In the genomic region with DNA sequence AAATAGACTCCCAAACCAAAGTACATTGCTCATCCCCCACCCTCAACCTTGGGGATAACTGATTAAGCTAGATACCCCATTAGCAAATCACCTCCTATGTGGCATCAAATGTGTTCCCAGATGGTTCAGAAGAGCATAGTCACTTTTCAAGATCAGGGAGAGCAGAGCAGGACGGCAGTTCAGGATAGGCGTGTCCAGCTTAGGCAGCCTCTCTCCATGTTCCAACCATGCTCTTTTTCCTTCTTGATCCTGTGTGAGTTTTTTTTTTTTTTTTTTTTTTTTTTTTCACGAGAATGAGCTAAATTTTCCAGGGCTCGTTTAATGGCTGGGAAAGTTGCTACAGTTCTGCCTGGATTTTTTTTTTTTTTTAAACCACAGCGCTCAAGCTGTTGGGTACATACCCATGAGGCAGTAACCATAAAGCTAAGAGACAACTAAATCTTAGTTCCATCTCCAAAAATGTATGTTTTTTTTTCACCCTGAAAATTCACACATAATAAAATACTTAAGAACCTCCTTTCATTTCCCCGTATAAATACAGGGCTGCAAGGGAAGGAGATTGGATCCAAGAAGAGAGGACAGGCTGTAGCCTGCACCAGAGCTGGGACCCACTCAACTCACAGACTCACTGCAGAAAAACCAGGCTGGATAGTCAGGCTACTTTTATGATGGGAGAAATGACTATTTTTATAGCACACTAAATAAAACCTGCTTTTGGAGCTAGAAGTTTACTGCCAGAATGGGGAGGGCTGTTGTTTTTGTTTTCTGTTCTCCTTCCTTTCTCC, we compare ENCODE assay signal across 14 cellular contexts.
DNase-seq lines count a peak whose midpoint lies in the region; TF ChIP-seq lines count a peak whose summit lies in the region.
"Had no signal": no experiment of that assay in that cellular context is flagged by ENCODE, and none has a peak within 500 bp of the region (broad histone marks: within the 10 kb centered on the region; RNA-seq: fewer than 3 reads in every experiment).

No MANE protein-coding gene starts in this region.

- WGBS in esophagus muscularis mucosa = 57% methylated on average over 6 of the region's 6 CpGs

- intact Hi-C loops in ascending aorta (cut with DNase I) (loop anchor here (10.0 kb wide), 2 partner anchors 330 to 600 kb away; no protein-coding TSS in a partner anchor), esophagus muscularis mucosa (cut with DNase I) (no loop called here), uterus (cut with DNase I; ENCODE audit: low total_unique reads) (no loop called here)

- H3K27me3 ChIP-seq in ascending aorta (no peaks in the 10 kb centered on the region), esophagus muscularis mucosa (no peaks in the 10 kb centered on the region), uterus (no peaks in the 10 kb centered on the region)

- no peaks in the 10 kb centered on the region for H3K9me3 ChIP-seq in ascending aorta
- no peaks in the 10 kb centered on the region for H3K9me3 ChIP-seq in esophagus muscularis mucosa
- no peaks in the 10 kb centered on the region for H3K9me3 ChIP-seq in uterus
- H3K9me3 ChIP-seq: HAP-1 had no signal

- H3K9me3 Mint-ChIP-seq in osteocyte (ENCODE audit: unreplicated experiment) = no peaks in the 10 kb centered on the region

- no peak for TF ChIP-seq EP300 in esophagus muscularis mucosa (IDR thresholded peaks at IDR 0.05)

- H3K27ac Mint-ChIP-seq in osteocyte (ENCODE audit: unreplicated experiment) = peak overlapping the region; percentile 37

- TF ChIP-seq POLR2A in esophagus muscularis mucosa (IDR thresholded peaks at IDR 0.05; ENCODE audit: low read depth) (no peak), uterus (IDR thresholded peaks at IDR 0.05) (no peak)

- peaks cover 0 to 7% of the 10 kb centered on the region in 2 donors for H3K4me1 ChIP-seq in ascending aorta
- H3K4me1 ChIP-seq in esophagus muscularis mucosa = peaks cover 0 to 19% (median 13%) of the 10 kb centered on the region in 4 donors
- peaks cover 0 to 6% of the 10 kb centered on the region in 2 donors for H3K4me1 ChIP-seq in uterus
- H3K4me1 ChIP-seq: HAP-1 had no signal

- H3K4me3 Mint-ChIP-seq in osteocyte (ENCODE audit: unreplicated experiment) = no peak overlapping the region

- no peaks in the 10 kb centered on the region for H3K27me3 Mint-ChIP-seq in osteocyte (ENCODE audit: unreplicated experiment)

- TF ChIP-seq CTCF in ascending aorta (IDR thresholded peaks at IDR 0.05) (no peak), esophagus muscularis mucosa (IDR thresholded peaks at IDR 0.05) (no peak), osteocyte (IDR thresholded peaks at IDR 0.05) (no peak), uterus (IDR thresholded peaks at IDR 0.05) (no peak)

- H3K4me3 ChIP-seq in ascending aorta (peak overlapping the region in 1 of 2 donors; percentile 1), esophagus muscularis mucosa (no peak overlapping the region), uterus (no peak overlapping the region)
- H3K4me3 ChIP-seq: HAP-1 had no signal

- no peak for DNase-seq in ascending aorta (ENCODE audit: low spot score in 2 of 2)
- DNase-seq in esophagus muscularis mucosa (ENCODE audit: extremely low spot score) = peak; percentile 47
- no peak for DNase-seq in osteocyte (ENCODE audit: extremely low spot score, unreplicated experiment)
- no peak for DNase-seq in uterus
- DNase-seq in DMS153 treated with DMSO at 0.1 percent for 48 hours (lab: John Stamatoyannopoulos, UW; ENCODE audit: unreplicated experiment) = no peak
- no peak for DNase-seq in stimulated activated CD4-positive, alpha-beta T cell treated with anti-CD3 and anti-CD28 coated beads, Interleukin-4, amount 100 ng/mL, for 4 hours
- DNase-seq in COR-L47 (lab: John Stamatoyannopoulos, UW) = no peak
- DNase-seq: C1 segment of cervical spinal cord, DMS53, Karpas-422, NCI-H187 treated with DMSO at 0.1 percent for 48 hours, NCI-H774, SHP77 treated with DMSO at 0.1 percent for 48 hours had no signal

- peaks cover 9% of the 10 kb centered on the region for H3K36me3 Mint-ChIP-seq in osteocyte (ENCODE audit: unreplicated experiment)

- peak overlapping the region; percentile 62 to 65 for H3K27ac ChIP-seq in ascending aorta
- H3K27ac ChIP-seq in esophagus muscularis mucosa (replicated peaks in 1 of 4) = peak overlapping the region in 2 of 4 donors; percentile 18 to 27
- H3K27ac ChIP-seq in uterus = peak overlapping the region; percentile 65 to 89

- peaks cover 38% of the 10 kb centered on the region for H3K4me1 Mint-ChIP-seq in osteocyte (ENCODE audit: unreplicated experiment)

- H3K36me3 ChIP-seq in ascending aorta (no peaks in the 10 kb centered on the region), esophagus muscularis mucosa (no peaks in the 10 kb centered on the region), uterus (no peaks in the 10 kb centered on the region)
- H3K36me3 ChIP-seq: HAP-1 had no signal
